1 cellular context compared by ENCODE assay signal in genomic region chr16:81181013-81181720, GRCh38.
TF ChIP-seq lines count a peak whose summit lies in the region.

No MANE protein-coding gene starts in this region.

TF ChIP-seq in HepG2, 621 proteins besides CTCF, POLR2A, EP300 and RAD21 (continued from another document and continues in another):
- 0 out of 2 replicates have a peak, but pooled peaks have one; percentile 44 for TF ChIP-seq ZNF333 (CRISPR knock-in tag; IDR thresholded peaks at IDR 0.05; ENCODE audit: borderline replicate concordance)
- TF ChIP-seq SOX6 (IDR thresholded peaks at IDR 0.05), result no peak
- peak; percentile 71 for TF ChIP-seq SOX6 (CRISPR knock-in tag; IDR thresholded peaks at IDR 0.05)
- TF ChIP-seq ZNF792 (CRISPR knock-in tag; IDR thresholded peaks at IDR 0.05), result 0 out of 2 replicates have a peak, but pooled peaks have one; percentile 38
- TF ChIP-seq AHDC1 (CRISPR knock-in tag; IDR thresholded peaks at IDR 0.05; ENCODE audit: borderline replicate concordance), result no peak; the same call in 1 of the 2 replicates
- TF ChIP-seq ZSCAN20 (CRISPR knock-in tag; IDR thresholded peaks at IDR 0.05; ENCODE audit: borderline replicate concordance), result no peak
- TF ChIP-seq GPN1 (CRISPR knock-in tag; IDR thresholded peaks at IDR 0.05; ENCODE audit: borderline replicate concordance), result no peak
- TF ChIP-seq ZNF687 (CRISPR knock-in tag; IDR thresholded peaks at IDR 0.05), result peak; percentile 46
- TF ChIP-seq ZNF567 (CRISPR knock-in tag; IDR thresholded peaks at IDR 0.05; ENCODE audit: borderline replicate concordance), result no peak
- TF ChIP-seq SAP130 (CRISPR knock-in tag; IDR thresholded peaks at IDR 0.05; ENCODE audit: low read depth), result peak; percentile 84
- peak in 1 of 2 experiments; percentile 51; a peak in 1 of 4 replicates for TF ChIP-seq NR2F1 (CRISPR knock-in tag; IDR thresholded peaks at IDR 0.05)
- no peak for TF ChIP-seq ZNF142 (CRISPR knock-in tag; IDR thresholded peaks at IDR 0.05)
- 0 out of 2 replicates have a peak, but pooled peaks have one; percentile 40 for TF ChIP-seq ZNF766 (CRISPR knock-in tag; IDR thresholded peaks at IDR 0.05; ENCODE audit: borderline replicate concordance)
- TF ChIP-seq ELF3 (CRISPR knock-in tag; IDR thresholded peaks at IDR 0.05), result peak; percentile 71; the same call in 1 of the 2 replicates
- TF ChIP-seq PAWR (CRISPR knock-in tag; IDR thresholded peaks at IDR 0.05; ENCODE audit: borderline replicate concordance), result no peak
- peak; percentile 91 for TF ChIP-seq ATF3 (CRISPR knock-in tag; IDR thresholded peaks at IDR 0.05)
- TF ChIP-seq ZNF772 (CRISPR knock-in tag; IDR thresholded peaks at IDR 0.05), result no peak
- TF ChIP-seq KLF11 (CRISPR knock-in tag; IDR thresholded peaks at IDR 0.05), result peak; percentile 62; the same call in 1 of the 2 replicates
- TF ChIP-seq REPIN1 (CRISPR knock-in tag; IDR thresholded peaks at IDR 0.05; ENCODE audit: borderline replicate concordance, low read depth), result no peak
- TF ChIP-seq IKZF5 (CRISPR knock-in tag; IDR thresholded peaks at IDR 0.05), result peak; percentile 52; the same call in 1 of the 2 replicates
- no peak for TF ChIP-seq HNF4A (CRISPR knock-in tag; IDR thresholded peaks at IDR 0.05)
- peak in 1 of 2 experiments; percentile 53; a peak in 2 of 4 replicates for TF ChIP-seq ATF4 (CRISPR knock-in tag; IDR thresholded peaks at IDR 0.05)
- TF ChIP-seq ZBED4 (CRISPR knock-in tag; IDR thresholded peaks at IDR 0.05; ENCODE audit: borderline replicate concordance), result 0 out of 2 replicates have a peak, but pooled peaks have one; percentile 51
- TF ChIP-seq KDM5B (CRISPR knock-in tag; IDR thresholded peaks at IDR 0.05; ENCODE audit: borderline replicate concordance), result 0 out of 2 replicates have a peak, but pooled peaks have one; percentile 35
- peak; percentile 39; the same call in 1 of the 2 replicates for TF ChIP-seq RCOR2 (CRISPR knock-in tag; IDR thresholded peaks at IDR 0.05)
- TF ChIP-seq ZNF550 (CRISPR knock-in tag; IDR thresholded peaks at IDR 0.05; ENCODE audit: borderline replicate concordance), result no peak
- TF ChIP-seq ZNF879 (CRISPR knock-in tag; IDR thresholded peaks at IDR 0.05), result no peak
- TF ChIP-seq ZNF605 (CRISPR knock-in tag; IDR thresholded peaks at IDR 0.05), result peak; percentile 84
- 0 out of 2 replicates have a peak, but pooled peaks have one; percentile 41 for TF ChIP-seq POGK (CRISPR knock-in tag; conservative IDR thresholded peaks at IDR 0.05)
